ENCODE assay signal across 8 cellular contexts in genomic region chr14:88563845-88564244, GRCh38. TPM values are rescaled to one million over a fixed set of nuclear protein-coding genes. Genes with fewer than 3 reads are reported as not detected.
DNase-seq lines count a peak whose midpoint lies in the region; ATAC-seq, FAIRE-seq and TF ChIP-seq lines count a peak whose summit lies in the region.

No MANE protein-coding gene starts in this region.

- TF ChIP-seq CTCF in HFF-Myc (IDR thresholded peaks at IDR 0.05; ENCODE audit: low read depth, low read length, missing control alignments) = no peak
- TF ChIP-seq CTCF in activated CD8-positive, alpha-beta T cell treated with anti-CD3 and anti-CD28 coated beads for 36 hours (IDR thresholded peaks at IDR 0.05) = no peak

- FAIRE-seq in RCC 7860 (lab: Jason Lieb, UNC) = no peak

- peaks cover 26% of the 10 kb centered on the region for H3K4me1 Mint-ChIP-seq in activated CD8-positive, alpha-beta T cell treated with anti-CD3 and anti-CD28 coated beads for 36 hours (ENCODE audit: low read depth)
- H3K4me1 Mint-ChIP-seq in stimulated activated effector memory CD8-positive, alpha-beta T cell treated with anti-CD3 and anti-CD28 coated beads, Interleukin-12 subunit alpha, Interleukin-12 subunit beta, amount 100 ng/mL, for 72 hours = peaks cover 27% of the 10 kb centered on the region

- POLR2A ChIA-PET in activated CD8-positive, alpha-beta T cell treated with anti-CD3 and anti-CD28 coated beads for 36 hours (lab: Charles Lee) = interaction anchor here (0.5 to 1.8 kb wide), 3 partner anchors 12 to 35 kb away, joined by 3 to 4 read pairs (median 3); no protein-coding TSS in a partner anchor

- no peaks in the 10 kb centered on the region for H3K27me3 ChIP-seq in iPS-15b (ENCODE audit: control insufficient read depth, insufficient read depth, low read length)

- peak overlapping the region; percentile 81 for H3K4me3 Mint-ChIP-seq in activated CD8-positive, alpha-beta T cell treated with anti-CD3 and anti-CD28 coated beads for 36 hours
- peak overlapping the region; percentile 76 for H3K4me3 Mint-ChIP-seq in stimulated activated effector memory CD8-positive, alpha-beta T cell treated with anti-CD3 and anti-CD28 coated beads, Interleukin-12 subunit alpha, Interleukin-12 subunit beta, amount 100 ng/mL, for 72 hours

- H3K27ac Mint-ChIP-seq in activated CD8-positive, alpha-beta T cell treated with anti-CD3 and anti-CD28 coated beads for 36 hours = peak overlapping the region; percentile 65
- H3K27ac Mint-ChIP-seq in stimulated activated effector memory CD8-positive, alpha-beta T cell treated with anti-CD3 and anti-CD28 coated beads, Interleukin-12 subunit alpha, Interleukin-12 subunit beta, amount 100 ng/mL, for 72 hours = peak overlapping the region; percentile 67

- H3K9ac ChIP-seq in iPS-15b (ENCODE audit: low read depth, low read length) = peak overlapping the region; percentile 63

- no peaks in the 10 kb centered on the region for H3K9me3 Mint-ChIP-seq in activated CD8-positive, alpha-beta T cell treated with anti-CD3 and anti-CD28 coated beads for 36 hours
- H3K9me3 Mint-ChIP-seq in stimulated activated effector memory CD8-positive, alpha-beta T cell treated with anti-CD3 and anti-CD28 coated beads, Interleukin-12 subunit alpha, Interleukin-12 subunit beta, amount 100 ng/mL, for 72 hours = peaks cover 4% of the 10 kb centered on the region

- peaks cover 11% of the 10 kb centered on the region for H3K4me1 ChIP-seq in iPS-15b (ENCODE audit: control insufficient read depth, insufficient read depth, low read length)

- H3K27me3 Mint-ChIP-seq in activated CD8-positive, alpha-beta T cell treated with anti-CD3 and anti-CD28 coated beads for 36 hours = peaks cover 7% of the 10 kb centered on the region

- H3K36me3 Mint-ChIP-seq in activated CD8-positive, alpha-beta T cell treated with anti-CD3 and anti-CD28 coated beads for 36 hours (ENCODE audit: low read depth) = peaks cover 28% of the 10 kb centered on the region
- H3K36me3 Mint-ChIP-seq in stimulated activated effector memory CD8-positive, alpha-beta T cell treated with anti-CD3 and anti-CD28 coated beads, Interleukin-12 subunit alpha, Interleukin-12 subunit beta, amount 100 ng/mL, for 72 hours = peaks cover 43% of the 10 kb centered on the region

- intact Hi-C loops in activated CD8-positive, alpha-beta T cell treated with anti-CD3 and anti-CD28 coated beads for 36 hours (cut with micrococcal nuclease) = loop anchor here (10.0 kb wide), 1 partner anchor 231 kb away; the partner anchor contains the start of gene EML5

- H3K36me3 ChIP-seq in iPS-15b (ENCODE audit: control insufficient read depth, insufficient read depth, low read length) = peaks cover 7% of the 10 kb centered on the region

- ATAC-seq in activated CD8-positive, alpha-beta T cell treated with anti-CD3 and anti-CD28 coated beads for 36 hours = no peak
- ATAC-seq in stimulated activated effector memory CD8-positive, alpha-beta T cell treated with anti-CD3 and anti-CD28 coated beads, Interleukin-12 subunit alpha, Interleukin-12 subunit beta, amount 100 ng/mL, for 72 hours = no peak
- ATAC-seq in HG03280 (IDR thresholded peaks at IDR 0.05; ENCODE audit: unreplicated experiment) = no peak
- no peak for ATAC-seq in GM21723 (IDR thresholded peaks at IDR 0.05; ENCODE audit: unreplicated experiment)

- H3K9me3 ChIP-seq in iPS-15b (ENCODE audit: control insufficient read depth, insufficient read depth, low read length) = no peaks in the 10 kb centered on the region

- H3K4me3 ChIP-seq in HFF-Myc (replicated peaks; ENCODE audit: low read depth, low read length) (peak overlapping the region; percentile 81), iPS-15b (ENCODE audit: low read depth, low read length) (peak overlapping the region; percentile 82)

- DNase-seq in HFF-Myc (ENCODE audit: extremely low read depth, low read depth) (no peak), NCI-H2029 (lab: John Stamatoyannopoulos, UW) (no peak), RCC 7860 (ENCODE audit: low spot score) (no peak)
- no peak for DNase-seq in activated CD8-positive, alpha-beta T cell treated with anti-CD3 and anti-CD28 coated beads for 36 hours
- no peak for DNase-seq in stimulated activated effector memory CD8-positive, alpha-beta T cell treated with anti-CD3 and anti-CD28 coated beads, Interleukin-12 subunit alpha, Interleukin-12 subunit beta, amount 100 ng/mL, for 72 hours (ENCODE audit: low spot score in 2 of 2)

- CTCF ChIA-PET in activated CD8-positive, alpha-beta T cell treated with anti-CD3 and anti-CD28 coated beads for 36 hours (lab: Charles Lee) = no interaction called here

RNA-seq across cellular contexts. Expression of gene ZC3H14, which starts 1.0 kb away (rescaled TPM):
- 10 to 100 TPM; 43.9 to 50.3 TPM for total RNA-seq in activated CD8-positive, alpha-beta T cell treated with anti-CD3 and anti-CD28 coated beads for 36 hours

RNA-seq across cellular contexts. Expression of gene PTPN21, which starts 9.0 kb away (rescaled TPM):
- total RNA-seq in activated CD8-positive, alpha-beta T cell treated with anti-CD3 and anti-CD28 coated beads for 36 hours = not detected
